ENCODE assay signal across 13 cellular contexts in the genomic region with DNA sequence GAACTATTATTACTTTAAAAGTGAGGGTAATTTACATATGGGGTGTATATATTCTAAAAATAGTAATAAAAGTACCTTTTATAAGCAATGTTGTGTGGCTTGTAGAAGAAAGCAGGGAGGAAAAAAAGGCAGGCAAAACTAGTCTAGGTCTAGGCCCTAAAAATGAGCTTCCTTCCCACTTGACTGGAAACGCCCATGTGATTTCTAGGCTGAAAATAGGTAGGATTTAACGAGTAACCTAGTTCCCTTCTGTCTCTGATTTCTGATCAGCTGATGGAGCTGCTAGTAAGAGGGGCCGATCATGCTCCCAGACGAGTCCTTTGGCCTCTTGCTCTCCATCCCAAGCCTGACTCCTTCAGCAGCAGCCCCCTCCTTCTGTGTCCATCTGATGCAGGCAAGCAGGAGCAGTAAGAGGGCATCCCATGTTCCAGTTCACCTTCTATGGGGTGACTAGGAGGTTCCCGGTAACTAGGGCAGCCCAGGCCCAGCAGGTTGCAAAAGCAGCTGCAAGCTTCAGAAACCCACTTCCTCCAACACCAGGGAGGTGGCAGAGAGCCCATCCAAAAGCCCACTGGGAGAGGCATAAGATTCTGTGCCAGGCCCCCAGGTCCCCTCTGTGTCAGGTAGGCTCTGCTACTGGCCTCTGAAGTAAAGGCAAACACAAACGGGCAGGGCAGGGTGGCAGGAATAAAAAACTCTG. TPM values are rescaled to one million over a fixed set of nuclear protein-coding genes. Genes with fewer than 3 reads are reported as not detected.
DNase-seq lines count a peak whose midpoint lies in the region; ATAC-seq, FAIRE-seq and TF ChIP-seq lines count a peak whose summit lies in the region.
"Had no signal": no experiment of that assay in that cellular context is flagged by ENCODE, and none has a peak within 500 bp of the region (broad histone marks: within the 10 kb centered on the region; RNA-seq: fewer than 3 reads in every experiment).

No MANE protein-coding gene starts in this region.

- no peak overlapping the region for H2AK5ac ChIP-seq in trophoblast cell (ENCODE audit: low read length)

- H3K4me1 ChIP-seq in endothelial cell of umbilical vein (ENCODE audit: control insufficient read depth, extremely low read depth, insufficient read depth, low read length): peaks cover 16% of the 10 kb centered on the region
- no peaks in the 10 kb centered on the region for H3K4me1 ChIP-seq in trophoblast cell (ENCODE audit: control insufficient read depth in 1 of 2, insufficient read depth in 2 of 2, low read length in 2 of 2)

- H3K27me3 ChIP-seq in endothelial cell of umbilical vein (ENCODE audit: control insufficient read depth in 2 of 2, insufficient read depth in 2 of 2, low read length in 2 of 2) (no peaks in the 10 kb centered on the region), trophoblast cell (ENCODE audit: insufficient read depth, low read length) (no peaks in the 10 kb centered on the region)
- H3K27me3 ChIP-seq: cardiac muscle cell, transverse colon had no signal

- H2BK5ac ChIP-seq in trophoblast cell (ENCODE audit: low read depth, low read length, poor library complexity): no peak overlapping the region

- intact Hi-C loops in endothelial cell of umbilical vein (cut with micrococcal nuclease): no loop called here

- CTCF ChIA-PET in activated CD8-positive, alpha-beta memory T cell treated with anti-CD3 and anti-CD28 coated beads, Interleukin-2, amount 10 ng/mL, durations not matched to agents 7 days and 5 days (lab: Charles Lee): interaction anchor here (0.7 to 3.0 kb wide), 9 partner anchors 8 to 86 kb away, joined by 3 to 11 read pairs (median 4); a partner anchor contains a TSS
- CTCF ChIA-PET in T-cell (lab: Charles Lee): interaction anchor here in 1 of 2 donors (0.8 to 1.6 kb wide), 4 partner anchors 25 to 83 kb away, joined by 3 to 6 read pairs (median 4); a partner anchor contains a TSS
- CTCF ChIA-PET in endothelial cell of umbilical vein (lab: Charles Lee): interaction anchor here (0.6 to 1.7 kb wide), 12 partner anchors 11 to 301 kb away, joined by 3 to 11 read pairs (median 4); a partner anchor contains a TSS

- H3K79me2 ChIP-seq in endothelial cell of umbilical vein (ENCODE audit: control insufficient read depth, insufficient read depth, low read length) (no peaks in the 10 kb centered on the region), trophoblast cell (ENCODE audit: control insufficient read depth, insufficient read depth, low read length, poor library complexity) (no peaks in the 10 kb centered on the region)

- no peak overlapping the region for H2BK120ac ChIP-seq in trophoblast cell (ENCODE audit: insufficient read depth, low read length, poor library complexity)

- no peak overlapping the region for H3K14ac ChIP-seq in trophoblast cell (ENCODE audit: low read length)

- no peak overlapping the region for H3K23ac ChIP-seq in trophoblast cell (ENCODE audit: low read length)

- FAIRE-seq in endothelial cell of umbilical vein (lab: Jason Lieb, UNC): no peak

- H4K12ac ChIP-seq in trophoblast cell (ENCODE audit: low read depth, low read length): no peak overlapping the region

- H4K8ac ChIP-seq in trophoblast cell (ENCODE audit: low read depth, low read length): no peak overlapping the region

- H3K27me3 Mint-ChIP-seq in activated CD8-positive, alpha-beta memory T cell treated with anti-CD3 and anti-CD28 coated beads, Interleukin-2, amount 10 ng/mL, durations not matched to agents 7 days and 5 days: no peaks in the 10 kb centered on the region
- H3K27me3 Mint-ChIP-seq in T-cell: no peaks in the 10 kb centered on the region
- H3K27me3 Mint-ChIP-seq in stimulated activated naive CD8-positive, alpha-beta T cell treated with anti-CD3 and anti-CD28 coated beads, Interleukin-15, amount 100 ng/mL, for 72 hours: no peaks in the 10 kb centered on the region

- H2BK12ac ChIP-seq in trophoblast cell (ENCODE audit: low read length): no peak overlapping the region

- H3K27ac ChIP-seq in endothelial cell of umbilical vein (ENCODE audit: insufficient read depth, low read depth, low read length) (no peak overlapping the region), trophoblast cell (ENCODE audit: low read depth, low read length) (no peak overlapping the region)
- H3K27ac ChIP-seq: cardiac muscle cell had no signal

- H3K9me3 ChIP-seq in endothelial cell of umbilical vein (replicated peaks; ENCODE audit: control insufficient read depth, insufficient read depth, low read length) (no peaks in the 10 kb centered on the region), trophoblast cell (ENCODE audit: insufficient read depth, low read depth, low read length) (peaks cover 3% of the 10 kb centered on the region)
- H3K9me3 ChIP-seq: transverse colon had no signal

- no peak overlapping the region for H3K4ac ChIP-seq in trophoblast cell (ENCODE audit: low read depth, low read length)

- peaks cover 7 to 29% of the 10 kb centered on the region in 2 experiments for H3K36me3 ChIP-seq in endothelial cell of umbilical vein (ENCODE audit: control insufficient read depth in 2 of 2, extremely low read depth in 1 of 2, insufficient read depth in 2 of 2, low read length in 2 of 2)
- peaks cover 60 to 73% of the 10 kb centered on the region in 2 experiments for H3K36me3 ChIP-seq in trophoblast cell (ENCODE audit: control insufficient read depth in 1 of 2, insufficient read depth in 2 of 2, low read length in 2 of 2)

- no peak overlapping the region for H4K91ac ChIP-seq in trophoblast cell (ENCODE audit: low read depth, low read length)

- H3K79me1 ChIP-seq in trophoblast cell (ENCODE audit: low read length): no peaks in the 10 kb centered on the region

- H3K36me3 Mint-ChIP-seq in activated CD8-positive, alpha-beta memory T cell treated with anti-CD3 and anti-CD28 coated beads, Interleukin-2, amount 10 ng/mL, durations not matched to agents 7 days and 5 days: peaks cover 79% of the 10 kb centered on the region
- peaks cover 42% of the 10 kb centered on the region for H3K36me3 Mint-ChIP-seq in T-cell

- H2AFZ ChIP-seq in endothelial cell of umbilical vein (ENCODE audit: low read depth, low read length) (no peak overlapping the region), trophoblast cell (ENCODE audit: insufficient read depth, low read length, poor library complexity) (no peak overlapping the region)

- H3K9ac ChIP-seq in endothelial cell of umbilical vein (replicated peaks; ENCODE audit: extremely low read depth, insufficient read depth, low read length) (no peak overlapping the region), trophoblast cell (ENCODE audit: low read length) (no peak overlapping the region)

- TF ChIP-seq POLR2A in endothelial cell of umbilical vein (IDR thresholded peaks at IDR 0.05; ENCODE audit: low read depth, low read length): no peak

- DNase-seq in activated CD8-positive, alpha-beta memory T cell treated with anti-CD3 and anti-CD28 coated beads, Interleukin-2, amount 10 ng/mL, durations not matched to agents 7 days and 5 days: no peak
- DNase-seq in activated CD8-positive, alpha-beta memory T cell treated with anti-CD3 and anti-CD28 coated beads, Interleukin-2, amount 50 U/mL, for 4 hours: no peak
- DNase-seq in T-cell: peak in 7 of 34 experiments; percentile 6 to 22 (median 10)
- DNase-seq in endothelial cell of umbilical vein (ENCODE audit: low read depth, low spot score): peak; percentile 8
- no peak for DNase-seq in stimulated activated naive CD8-positive, alpha-beta T cell treated with anti-CD3 and anti-CD28 coated beads, Interleukin-15, amount 100 ng/mL, for 72 hours
- no peak for DNase-seq in trophoblast cell
- DNase-seq in GOT3 (lab: John Stamatoyannopoulos, UW): no peak
- DNase-seq in amniotic stem cell (lab: John Stamatoyannopoulos, UW): no peak
- DNase-seq: mesendoderm, NCI-H2029, retina had no signal

- no peaks in the 10 kb centered on the region for H3K9me3 Mint-ChIP-seq in activated CD8-positive, alpha-beta memory T cell treated with anti-CD3 and anti-CD28 coated beads, Interleukin-2, amount 10 ng/mL, durations not matched to agents 7 days and 5 days (ENCODE audit: low read depth)
- no peaks in the 10 kb centered on the region for H3K9me3 Mint-ChIP-seq in T-cell
- no peaks in the 10 kb centered on the region for H3K9me3 Mint-ChIP-seq in stimulated activated naive CD8-positive, alpha-beta T cell treated with anti-CD3 and anti-CD28 coated beads, Interleukin-15, amount 100 ng/mL, for 72 hours

- no peak for TF ChIP-seq CTCF in endothelial cell of umbilical vein (IDR thresholded peaks at IDR 0.05; ENCODE audit: extremely low read depth in 1 of 2, insufficient read depth in 1 of 2, low read depth in 1 of 2, low read length in 2 of 2)

- no CpG with 5 or more reads among the region's 6 CpGs for WGBS in trophoblast cell (ENCODE audit: extremely low coverage, insufficient coverage, insufficient read length)

- H3K4me2 ChIP-seq in endothelial cell of umbilical vein (ENCODE audit: insufficient read depth, low read length) (no peak overlapping the region), trophoblast cell (ENCODE audit: low read length) (no peak overlapping the region)

- POLR2A ChIA-PET in T-cell (lab: Charles Lee): interaction anchor here (0.6 to 1.1 kb wide), 2 partner anchors 30 to 52 kb away, joined by 3 read pairs; no protein-coding TSS in a partner anchor
- POLR2A ChIA-PET in endothelial cell of umbilical vein (lab: Charles Lee): no interaction called here

- no peak overlapping the region for H3K18ac ChIP-seq in trophoblast cell (ENCODE audit: low read length)

- H3K9me1 ChIP-seq in endothelial cell of umbilical vein (replicated peaks; ENCODE audit: control insufficient read depth, extremely low read depth, insufficient read depth, low read length): no peaks in the 10 kb centered on the region

- no peak overlapping the region for H3K4me3 ChIP-seq in endothelial cell of umbilical vein (replicated peaks in 1 of 3; ENCODE audit: insufficient read depth in 1 of 3, low read depth in 1 of 3, low read length in 3 of 3)
- no peak overlapping the region for H3K4me3 ChIP-seq in trophoblast cell (ENCODE audit: low read depth, low read length)
- H3K4me3 ChIP-seq: cardiac muscle cell, transverse colon had no signal

- H3K4me3 Mint-ChIP-seq in activated CD8-positive, alpha-beta memory T cell treated with anti-CD3 and anti-CD28 coated beads, Interleukin-2, amount 10 ng/mL, durations not matched to agents 7 days and 5 days: peak overlapping the region; percentile 56
- peak overlapping the region; percentile 67 to 75 (median 73) for H3K4me3 Mint-ChIP-seq in T-cell
- H3K4me3 Mint-ChIP-seq in stimulated activated naive CD8-positive, alpha-beta T cell treated with anti-CD3 and anti-CD28 coated beads, Interleukin-15, amount 100 ng/mL, for 72 hours: peak overlapping the region; percentile 62 to 74

- no peaks in the 10 kb centered on the region for H4K20me1 ChIP-seq in endothelial cell of umbilical vein (replicated peaks; ENCODE audit: control insufficient read depth, extremely low read depth, insufficient read depth, low read length)

- H3K4me1 Mint-ChIP-seq in activated CD8-positive, alpha-beta memory T cell treated with anti-CD3 and anti-CD28 coated beads, Interleukin-2, amount 10 ng/mL, durations not matched to agents 7 days and 5 days: peaks cover 68% of the 10 kb centered on the region
- H3K4me1 Mint-ChIP-seq in T-cell: peaks cover 58 to 77% (median 62%) of the 10 kb centered on the region in 3 donors
- H3K4me1 Mint-ChIP-seq in stimulated activated naive CD8-positive, alpha-beta T cell treated with anti-CD3 and anti-CD28 coated beads, Interleukin-15, amount 100 ng/mL, for 72 hours: peaks cover 73% of the 10 kb centered on the region

- peak; percentile 5 for ATAC-seq in activated CD8-positive, alpha-beta memory T cell treated with anti-CD3 and anti-CD28 coated beads, Interleukin-2, amount 10 ng/mL, durations not matched to agents 7 days and 5 days
- ATAC-seq in T-cell (replicated peaks in 1 of 4): peak in 1 of 4 experiments; percentile 13
- peak; percentile 10 for ATAC-seq in stimulated activated naive CD8-positive, alpha-beta T cell treated with anti-CD3 and anti-CD28 coated beads, Interleukin-15, amount 100 ng/mL, for 72 hours

- dilution Hi-C loops in endothelial cell of umbilical vein (cut with MboI; ENCODE audit: extremely low pct_ligation_motif_present, low sequenced_read_pairs): no loop called here

- BruUV-seq in endothelial cell of umbilical vein (replicated peaks; lab: Mats Ljungman, UMichigan): no TSS peak

- H3K27ac Mint-ChIP-seq in activated CD8-positive, alpha-beta memory T cell treated with anti-CD3 and anti-CD28 coated beads, Interleukin-2, amount 10 ng/mL, durations not matched to agents 7 days and 5 days: peak overlapping the region; percentile 80
- H3K27ac Mint-ChIP-seq in T-cell: peak overlapping the region; percentile 68 to 83
- peak overlapping the region in 1 of 2 donors; percentile 90 for H3K27ac Mint-ChIP-seq in stimulated activated naive CD8-positive, alpha-beta T cell treated with anti-CD3 and anti-CD28 coated beads, Interleukin-15, amount 100 ng/mL, for 72 hours

RNA-seq across cellular contexts. Expression of a gene that starts 24.4 kb away (rescaled TPM):
- 10 to 100 TPM; 28.3 to 29.4 TPM for total RNA-seq in activated CD8-positive, alpha-beta memory T cell treated with anti-CD3 and anti-CD28 coated beads, Interleukin-2, amount 10 ng/mL, durations not matched to agents 7 days and 5 days
- total RNA-seq in T-cell (10 to 100 TPM; 28.9 to 42.7 (median 39.5) TPM), endothelial cell of umbilical vein (30.6 and 34.3 TPM in 2 replicates)
- 33.3 and 36.1 TPM in 2 replicates for polyA plus RNA-seq in endothelial cell of umbilical vein
- 25.9 and 27.9 TPM in 2 replicates for polyA plus RNA-seq in endothelial cell of umbilical vein (2011; cell fraction: cytosol; rRNA removed)
- polyA plus RNA-seq in endothelial cell of umbilical vein (2011; cell fraction: nucleus; rRNA removed): 35.0 and 37.4 TPM in 2 replicates
- polyA plus RNA-seq in endothelial cell of umbilical vein (2012): 22.1 and 24.7 TPM in 2 replicates
- 56.4 and 58.8 TPM in 2 replicates for polyA minus RNA-seq in endothelial cell of umbilical vein
- 9.3 TPM for polyA minus RNA-seq in endothelial cell of umbilical vein (2011; cell fraction: cytosol; rRNA and poly(A)+ RNA removed)
- 15.1 and 19.3 TPM in 2 replicates for polyA minus RNA-seq in endothelial cell of umbilical vein (2011; cell fraction: nucleus; rRNA and poly(A)+ RNA removed)
- 41.1 and 43.4 TPM in 2 replicates for polyA plus RNA-seq in trophoblast cell (2013)

RNA-seq across cellular contexts. Expression of a gene that starts 29.8 kb away (rescaled TPM):
- total RNA-seq in activated CD8-positive, alpha-beta memory T cell treated with anti-CD3 and anti-CD28 coated beads, Interleukin-2, amount 10 ng/mL, durations not matched to agents 7 days and 5 days: 100 to 1,000 TPM; 114 to 173 TPM
- total RNA-seq in T-cell (100 to 1,000 TPM in 3 of 5 donors, 10 to 100 TPM in 2; 87.0 to 110 (median 105) TPM), endothelial cell of umbilical vein (80.4 and 86.0 TPM in 2 replicates)
- polyA plus RNA-seq in endothelial cell of umbilical vein: 82.7 and 98.3 TPM in 2 replicates
- 54.5 and 65.8 TPM in 2 replicates for polyA plus RNA-seq in endothelial cell of umbilical vein (2011; cell fraction: cytosol; rRNA removed)
- polyA plus RNA-seq in endothelial cell of umbilical vein (2011; cell fraction: nucleus; rRNA removed): 152 and 200 TPM in 2 replicates
- 84.2 and 98.4 TPM in 2 replicates for polyA plus RNA-seq in endothelial cell of umbilical vein (2012)
- polyA minus RNA-seq in endothelial cell of umbilical vein: 58.1 and 63.6 TPM in 2 replicates
- 30.3 TPM for polyA minus RNA-seq in endothelial cell of umbilical vein (2011; cell fraction: cytosol; rRNA and poly(A)+ RNA removed)
- 44.5 and 45.0 TPM in 2 replicates for polyA minus RNA-seq in endothelial cell of umbilical vein (2011; cell fraction: nucleus; rRNA and poly(A)+ RNA removed)
- polyA plus RNA-seq in trophoblast cell (2013): 48.6 and 50.5 TPM in 2 replicates

RNA-seq across cellular contexts. Expression of a gene that starts 57.4 kb away (rescaled TPM):
- 10 to 100 TPM; 22.4 to 25.4 TPM for total RNA-seq in activated CD8-positive, alpha-beta memory T cell treated with anti-CD3 and anti-CD28 coated beads, Interleukin-2, amount 10 ng/mL, durations not matched to agents 7 days and 5 days
- total RNA-seq in T-cell (10 to 100 TPM in 3 of 5 donors, 1 to 10 TPM in 2; 3.2 to 19.2 (median 16.0) TPM), endothelial cell of umbilical vein (32.1 and 35.3 TPM in 2 replicates)
- 32.6 and 43.0 TPM in 2 replicates for polyA plus RNA-seq in endothelial cell of umbilical vein
- 23.5 and 28.0 TPM in 2 replicates for polyA plus RNA-seq in endothelial cell of umbilical vein (2011; cell fraction: cytosol; rRNA removed)
- polyA plus RNA-seq in endothelial cell of umbilical vein (2011; cell fraction: nucleus; rRNA removed): 11.8 and 12.1 TPM in 2 replicates
- 23.3 and 23.5 TPM in 2 replicates for polyA plus RNA-seq in endothelial cell of umbilical vein (2012)
- 20.6 and 22.1 TPM in 2 replicates for polyA minus RNA-seq in endothelial cell of umbilical vein
- 98.2 TPM for polyA minus RNA-seq in endothelial cell of umbilical vein (2011; cell fraction: cytosol; rRNA and poly(A)+ RNA removed)
- polyA minus RNA-seq in endothelial cell of umbilical vein (2011; cell fraction: nucleus; rRNA and poly(A)+ RNA removed): 7.5 and 8.9 TPM in 2 replicates
- 30.6 and 32.9 TPM in 2 replicates for polyA plus RNA-seq in trophoblast cell (2013)
